14 cellular contexts compared by ENCODE assay signal in genomic region chr4:7377223-7377865, GRCh38. TPM values are rescaled to one million over a fixed set of nuclear protein-coding genes. Genes with fewer than 3 reads are reported as not detected.
"Had no signal": no experiment of that assay in that cellular context is flagged by ENCODE, and none has a peak within 500 bp of the region (broad histone marks: within the 10 kb centered on the region; RNA-seq: fewer than 3 reads in every experiment).

No MANE protein-coding gene starts in this region.

- H3K27ac Mint-ChIP-seq: activated CD4-positive, alpha-beta memory T cell treated with anti-CD3 and anti-CD28 coated beads for 36 hours; activated naive CD8-positive, alpha-beta T cell treated with anti-CD3 and anti-CD28 coated beads for 36 hours; activated T-cell treated with anti-CD3 and anti-CD28 coated beads, Interleukin-2, amount 50 U/mL, for 72 hours; naive B cell had no signal

- H3K9me3 ChIP-seq: colonic mucosa, esophagus squamous epithelium had no signal

- H3K4me3 Mint-ChIP-seq: activated CD4-positive, alpha-beta memory T cell treated with anti-CD3 and anti-CD28 coated beads for 36 hours; activated naive CD8-positive, alpha-beta T cell treated with anti-CD3 and anti-CD28 coated beads for 36 hours; activated T-cell treated with anti-CD3 and anti-CD28 coated beads, Interleukin-2, amount 50 U/mL, for 72 hours; naive B cell had no signal

- ATAC-seq: activated T-cell treated with anti-CD3 and anti-CD28 coated beads, Interleukin-2, amount 50 U/mL, for 72 hours had no signal

- H3K9me3 Mint-ChIP-seq: activated naive CD8-positive, alpha-beta T cell treated with anti-CD3 and anti-CD28 coated beads for 36 hours had no signal

- H3K4me1 ChIP-seq: colonic mucosa had no signal

- H3K4me1 Mint-ChIP-seq: activated naive CD8-positive, alpha-beta T cell treated with anti-CD3 and anti-CD28 coated beads for 36 hours; naive B cell had no signal

- H3K27me3 ChIP-seq: colonic mucosa had no signal

- H3K36me3 ChIP-seq: colonic mucosa, esophagus squamous epithelium, stomach had no signal

- DNase-seq: activated CD4-positive, alpha-beta memory T cell treated with anti-CD3 and anti-CD28 coated beads for 36 hours; activated gamma-delta T cell treated with Interleukin-2 at 50 U/mL for 16 hours; activated naive CD8-positive, alpha-beta T cell treated with anti-CD3 and anti-CD28 coated beads for 36 hours; activated T-cell treated with anti-CD3 and anti-CD28 coated beads, Interleukin-2, amount 50 U/mL, for 72 hours; colonic mucosa; esophagus squamous epithelium; foreskin fibroblast; naive B cell; stomach; T-helper 9 cell had no signal

- H3K4me3 ChIP-seq: colonic mucosa, esophagus squamous epithelium, lung, skin epidermis, stomach had no signal

- H3K36me3 Mint-ChIP-seq: activated CD4-positive, alpha-beta memory T cell treated with anti-CD3 and anti-CD28 coated beads for 36 hours; activated naive CD8-positive, alpha-beta T cell treated with anti-CD3 and anti-CD28 coated beads for 36 hours; naive B cell had no signal

- H3K27ac ChIP-seq: colonic mucosa, esophagus squamous epithelium, skin epidermis, stomach, VCaP had no signal

RNA-seq across cellular contexts. Expression of gene PSAPL1, which starts 57.4 kb away (rescaled TPM):
- total RNA-seq: activated CD4-positive, alpha-beta memory T cell treated with anti-CD3 and anti-CD28 coated beads for 36 hours; activated naive CD8-positive, alpha-beta T cell treated with anti-CD3 and anti-CD28 coated beads for 36 hours; activated T-cell treated with anti-CD3 and anti-CD28 coated beads, Interleukin-2, amount 50 U/mL, for 72 hours; colonic mucosa; kidney epithelial cell had no signal
